10 cellular contexts compared by ENCODE assay signal in genomic region chr15:99452728-99453643, GRCh38.
DNase-seq lines count a peak whose midpoint lies in the region; ATAC-seq, FAIRE-seq and TF ChIP-seq lines count a peak whose summit lies in the region.
"Had no signal": no experiment of that assay in that cellular context is flagged by ENCODE, and none has a peak within 500 bp of the region (broad histone marks: within the 10 kb centered on the region; RNA-seq: fewer than 3 reads in every experiment).

No MANE protein-coding gene starts in this region.

- H3K27me3 Mint-ChIP-seq in Calu3 (ENCODE audit: unreplicated experiment), result no peaks in the 10 kb centered on the region
- no peaks in the 10 kb centered on the region for H3K27me3 Mint-ChIP-seq in astrocyte (ENCODE audit: low read depth, unreplicated experiment)
- no peaks in the 10 kb centered on the region for H3K27me3 Mint-ChIP-seq in naive thymus-derived CD8-positive, alpha-beta T cell

- H3K79me2 ChIP-seq in astrocyte (ENCODE audit: insufficient read depth, low read length), result no peaks in the 10 kb centered on the region

- H3K9me3 ChIP-seq in astrocyte (ENCODE audit: insufficient read depth, low read depth, low read length) (no peaks in the 10 kb centered on the region), lower lobe of right lung (no peaks in the 10 kb centered on the region)

- H3K36me3 Mint-ChIP-seq in Calu3 (ENCODE audit: insufficient read depth, unreplicated experiment) (peaks cover 10% of the 10 kb centered on the region), astrocyte (ENCODE audit: low read depth, unreplicated experiment) (no peaks in the 10 kb centered on the region)
- H3K36me3 Mint-ChIP-seq in naive thymus-derived CD8-positive, alpha-beta T cell, result peaks cover 0 to 10% (median 0%) of the 10 kb centered on the region in 3 donors

- no TSS peak for BruUV-seq in Calu3 (replicated peaks; lab: Mats Ljungman, UMichigan)

- H3K36me3 ChIP-seq in astrocyte (ENCODE audit: insufficient read depth, low read length) (no peaks in the 10 kb centered on the region), lower lobe of right lung (no peaks in the 10 kb centered on the region)

- intact Hi-C loops in Calu3 (cut with micrococcal nuclease; ENCODE audit: unreplicated experiment), result no loop called here
- intact Hi-C loops in lower lobe of right lung (cut with DNase I), result no loop called here

- no peak for TF ChIP-seq CTCF in Calu3 (IDR thresholded peaks at IDR 0.05; ENCODE audit: unreplicated experiment)
- no peak for TF ChIP-seq CTCF in astrocyte (IDR thresholded peaks at IDR 0.05; ENCODE audit: insufficient read depth, low read depth, low read length)
- no peak for TF ChIP-seq CTCF in lower lobe of right lung (IDR thresholded peaks at IDR 0.05)

- no peaks in the 10 kb centered on the region for H3K27me3 ChIP-seq in astrocyte (ENCODE audit: insufficient read depth, low read length)
- no peaks in the 10 kb centered on the region for H3K27me3 ChIP-seq in lower lobe of right lung (ENCODE audit: low read depth)

- no peak overlapping the region for H3K9ac ChIP-seq in astrocyte (ENCODE audit: low read length)

- CTCF ChIA-PET in Calu3 (lab: Charles Lee), result no interaction called here

- peaks cover 47% of the 10 kb centered on the region for H3K4me1 ChIP-seq in astrocyte (ENCODE audit: insufficient read depth, low read length)
- H3K4me1 ChIP-seq in lower lobe of right lung, result peaks cover 53% of the 10 kb centered on the region

- H3K9me3 Mint-ChIP-seq in Calu3 (ENCODE audit: low read depth, unreplicated experiment) (peaks cover 5% of the 10 kb centered on the region), astrocyte (ENCODE audit: unreplicated experiment) (peaks cover 2% of the 10 kb centered on the region)
- H3K9me3 Mint-ChIP-seq in naive thymus-derived CD8-positive, alpha-beta T cell, result peaks cover 0 to 9% (median 0%) of the 10 kb centered on the region in 9 donors

- no peaks in the 10 kb centered on the region for H4K20me1 ChIP-seq in astrocyte (ENCODE audit: insufficient read depth, low read length)

- ATAC-seq in GM19372 (IDR thresholded peaks at IDR 0.05; ENCODE audit: low read depth, unreplicated experiment) (peak; percentile 78), HG03432 (IDR thresholded peaks at IDR 0.05; ENCODE audit: unreplicated experiment) (peak; percentile 92), lower lobe of right lung (peak; percentile 63 to 85)
- no peak for ATAC-seq in naive thymus-derived CD8-positive, alpha-beta T cell
- ATAC-seq: HCT116 had no signal

- DNase-seq in Calu3 (peak; percentile 52), astrocyte (ENCODE audit: low read depth) (peak; percentile 51), lower lobe of right lung (peak; percentile 95), ureter (ENCODE audit: low spot score) (peak; percentile 85)
- no peak for DNase-seq in stimulated activated CD4-positive, alpha-beta T cell treated with anti-CD3 and anti-CD28 coated beads, Interleukin-1b, Interleukin-23, amount 100 ng/mL, for 48 hours
- DNase-seq in naive thymus-derived CD8-positive, alpha-beta T cell, result no peak

- FAIRE-seq in astrocyte (lab: Jason Lieb, UNC), result no peak

- H2AFZ ChIP-seq in astrocyte (ENCODE audit: low read depth, low read length), result peak overlapping the region; percentile 72

- H3K4me3 Mint-ChIP-seq in Calu3 (ENCODE audit: low read depth, unreplicated experiment) (no peak overlapping the region), astrocyte (ENCODE audit: unreplicated experiment) (no peak overlapping the region)
- H3K4me3 Mint-ChIP-seq in naive thymus-derived CD8-positive, alpha-beta T cell, result peak overlapping the region in 2 of 10 donors; percentile 19 to 20
- H3K4me3 Mint-ChIP-seq: central memory CD8-positive, alpha-beta T cell had no signal

- H3K4me1 Mint-ChIP-seq in Calu3 (ENCODE audit: low read depth, unreplicated experiment) (peaks cover 56% of the 10 kb centered on the region), astrocyte (ENCODE audit: low read depth, unreplicated experiment) (peaks cover 45% of the 10 kb centered on the region)
- H3K4me1 Mint-ChIP-seq in naive thymus-derived CD8-positive, alpha-beta T cell, result peaks cover 14 to 50% (median 40%) of the 10 kb centered on the region in 4 donors

- H3K27ac ChIP-seq in astrocyte (ENCODE audit: low read depth, low read length), result no peak overlapping the region
- H3K27ac ChIP-seq in lower lobe of right lung, result peak overlapping the region; percentile 90

- POLR2A ChIA-PET in naive thymus-derived CD8-positive, alpha-beta T cell (lab: Charles Lee), result interaction anchor here (0.6 kb wide), 1 partner anchor 14 kb away, joined by 3 read pairs; no protein-coding TSS in a partner anchor

- H3K27ac Mint-ChIP-seq in Calu3 (ENCODE audit: unreplicated experiment) (peak overlapping the region; percentile 19), astrocyte (ENCODE audit: unreplicated experiment) (no peak overlapping the region)
- H3K27ac Mint-ChIP-seq in naive thymus-derived CD8-positive, alpha-beta T cell, result peak overlapping the region in 3 of 10 donors; percentile 21 to 87 (median 43)

- H3K4me2 ChIP-seq in astrocyte (ENCODE audit: low read length), result peak overlapping the region; percentile 23

- H3K4me3 ChIP-seq in astrocyte (ENCODE audit: insufficient read depth, low read depth, low read length), result no peak overlapping the region
- peak overlapping the region; percentile 32 for H3K4me3 ChIP-seq in lower lobe of right lung

Comparison
In these comparisons a context has a peak if more than half of its experiments do, and no peak if none do; other contexts are left out.
1. DNase-seq: peak in Calu3 (single experiment), astrocyte (single experiment), lower lobe of right lung (single experiment) and ureter (single experiment); none in stimulated activated CD4-positive, alpha-beta T cell treated with anti-CD3 and anti-CD28 coated beads, Interleukin-1b, Interleukin-23, amount 100 ng/mL, for 48 hours (single experiment) and naive thymus-derived CD8-positive, alpha-beta T cell (0 of 10).
2. ATAC-seq: peak in GM19372 (single experiment), HG03432 (single experiment) and lower lobe of right lung (2 of 2); none in naive thymus-derived CD8-positive, alpha-beta T cell (0 of 2).